8 cellular contexts compared by ENCODE assay signal in the genomic region with DNA sequence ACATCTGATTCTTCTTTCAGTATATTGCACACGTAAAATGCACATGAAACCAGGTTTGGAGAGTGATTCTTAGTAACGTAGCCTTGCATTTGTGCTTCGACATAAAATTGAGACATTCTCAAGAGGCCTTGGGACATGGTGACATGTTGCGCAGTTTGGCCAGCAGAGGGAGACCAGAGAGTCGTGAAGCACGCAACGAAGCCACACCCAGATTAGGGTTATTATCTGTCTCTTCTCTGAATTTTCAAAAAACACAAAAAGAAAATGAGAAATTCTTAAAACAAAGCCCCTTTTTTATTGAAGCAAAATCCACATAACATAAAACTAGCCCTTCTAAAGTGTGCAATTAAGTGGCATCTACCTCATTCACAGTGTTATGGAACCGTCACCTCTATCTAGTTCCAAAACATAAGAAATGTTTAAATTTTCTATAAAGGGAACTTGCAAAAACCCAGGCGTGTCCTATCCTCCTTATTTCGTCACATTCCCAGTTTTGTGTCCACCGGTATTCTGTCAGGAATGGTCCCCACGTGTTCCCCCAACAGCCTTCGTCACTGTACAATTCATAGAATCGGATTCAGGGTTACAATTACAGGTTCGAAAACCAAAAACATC.
DNase-seq lines count a peak whose midpoint lies in the region; ATAC-seq and TF ChIP-seq lines count a peak whose summit lies in the region.

No MANE protein-coding gene starts in this region.

- TF ChIP-seq POLR2A in suprapubic skin (IDR thresholded peaks at IDR 0.05): no peak

- H3K27me3 ChIP-seq in suprapubic skin: no peaks in the 10 kb centered on the region

- no peaks in the 10 kb centered on the region for H3K36me3 ChIP-seq in suprapubic skin

- H3K9me3 ChIP-seq in suprapubic skin: no peaks in the 10 kb centered on the region

- peaks cover 47% of the 10 kb centered on the region for H3K4me1 ChIP-seq in suprapubic skin

- 36% methylated on average over 15 of the region's 15 CpGs for WGBS in suprapubic skin

- H3K4me3 ChIP-seq in suprapubic skin: no peak overlapping the region

- no peak for TF ChIP-seq EP300 in suprapubic skin (IDR thresholded peaks at IDR 0.05)

- ATAC-seq in omental fat pad (ENCODE audit: low FRiP score): no peak

- H3K27ac ChIP-seq in suprapubic skin: peak overlapping the region; percentile 92

- peak; percentile 59 for DNase-seq in HT1080 (ENCODE audit: low read depth)
- DNase-seq in SIG-M5 (lab: John Stamatoyannopoulos, UW): peak; percentile 35
- DNase-seq in activated naive CD4-positive, alpha-beta T cell (lab: John Stamatoyannopoulos, UW): peak; percentile 17 to 54 (median 32)
- DNase-seq in foreskin melanocyte: peak; percentile 76
- DNase-seq in omental fat pad (ENCODE audit: low spot score): peak; percentile 46
- DNase-seq in suprapubic skin (ENCODE audit: low spot score in 2 of 2): peak; percentile 87 to 91
- DNase-seq in GOT3 (lab: John Stamatoyannopoulos, UW): no peak

- TF ChIP-seq CTCF in GM12873 (IDR thresholded peaks at IDR 0.05; ENCODE audit: insufficient read depth, low read depth, low read length, missing control alignments) (peak; percentile 77), omental fat pad (IDR thresholded peaks at IDR 0.05) (peak in 1 of 3 donors; percentile 59), suprapubic skin (IDR thresholded peaks at IDR 0.05) (peak; percentile 71 to 89)
